Comparison of ENCODE assay signal across 24 cellular contexts in genomic region chr17:13619462-13619861, GRCh38. TPM values are rescaled to one million over a fixed set of nuclear protein-coding genes. Genes with fewer than 3 reads are reported as not detected.
DNase-seq lines count a peak whose midpoint lies in the region; ATAC-seq and TF ChIP-seq lines count a peak whose summit lies in the region.
"Had no signal": no experiment of that assay in that cellular context is flagged by ENCODE, and none has a peak within 500 bp of the region (broad histone marks: within the 10 kb centered on the region; RNA-seq: fewer than 3 reads in every experiment).

No MANE protein-coding gene starts in this region.

- H3K79me2 ChIP-seq in SK-N-SH (ENCODE audit: insufficient read depth) (no peaks in the 10 kb centered on the region), OCI-LY1 (ENCODE audit: insufficient read depth, low read length) (no peaks in the 10 kb centered on the region), neural progenitor cell (ENCODE audit: low read depth) (no peaks in the 10 kb centered on the region)

- peaks cover 6% of the 10 kb centered on the region for H3K9me3 Mint-ChIP-seq in neural progenitor cell

- no peak for DNase-seq in SK-N-SH
- no peak for DNase-seq in brain microvascular endothelial cell
- no peak for DNase-seq in neural progenitor cell (ENCODE audit: low spot score)
- no peak for DNase-seq in mucosa of gallbladder (ENCODE audit: low spot score)
- no peak for DNase-seq in NCI-H748 treated with DMSO at 0.1 percent for 48 hours (lab: John Stamatoyannopoulos, UW)
- DNase-seq: 8988T; CD4-positive, alpha-beta T cell; DMS153; GDM1; GM23248; Kasumi-1; MM.1S; NCI-H1092; NCI-H146; NCI-H2029 treated with DMSO at 0.1 percent for 48 hours; NCI-H2171 treated with DMSO at 0.1 percent for 48 hours; NCI-H446; NCI-H69; NK-92 treated with Interleukin-12 subunit alpha and Interleukin-12 subunit beta, amount 100 ng/mL, for 24 hours; SHP77 had no signal

- no peaks in the 10 kb centered on the region for H3F3A ChIP-seq in SK-N-SH (replicated peaks; ENCODE audit: insufficient read depth)
- H3F3A ChIP-seq in OCI-LY1 (ENCODE audit: insufficient read depth, low read length) = no peaks in the 10 kb centered on the region
- H3F3A ChIP-seq in neural progenitor cell (ENCODE audit: low read depth) = no peaks in the 10 kb centered on the region

- POLR2A ChIA-PET in SK-N-SH (lab: Yijun Ruan, JAX) = no interaction called here

- no peak overlapping the region for H3K27ac ChIP-seq in SK-N-SH (ENCODE audit: low read depth in 2 of 2, low read length in 1 of 2)
- no peak overlapping the region for H3K27ac ChIP-seq in OCI-LY1 (ENCODE audit: low read depth, low read length, poor library complexity, severe bottlenecking)
- no peak overlapping the region for H3K27ac ChIP-seq in brain microvascular endothelial cell
- H3K27ac ChIP-seq in neural progenitor cell = no peak overlapping the region
- H3K27ac ChIP-seq: GM23248 had no signal

- H3K4me2 ChIP-seq in SK-N-SH = no peak overlapping the region
- H3K4me2 ChIP-seq in OCI-LY1 (ENCODE audit: low read length) = no peak overlapping the region
- no peak overlapping the region for H3K4me2 ChIP-seq in neural progenitor cell

- H3K4me3 ChIP-seq in SK-N-SH (ENCODE audit: low read depth in 2 of 2, low read length in 1 of 2) (no peak overlapping the region), OCI-LY1 (ENCODE audit: low read depth, low read length, poor library complexity, severe bottlenecking) (no peak overlapping the region), brain microvascular endothelial cell (ENCODE audit: low read depth, low read length) (no peak overlapping the region), neural progenitor cell (no peak overlapping the region)
- H3K4me3 ChIP-seq: GM23248 had no signal

- H3K4me3 Mint-ChIP-seq in neural progenitor cell = no peak overlapping the region
- H3K4me3 Mint-ChIP-seq: B cell; CD4-positive, alpha-beta T cell had no signal

- TF ChIP-seq CTCF in SK-N-SH (IDR thresholded peaks at IDR 0.05) (peak; percentile 11; the same call in 1 of the 2 replicates), OCI-LY1 (IDR thresholded peaks at IDR 0.05; ENCODE audit: low read length) (peak; percentile 17; the same call in 1 of the 2 replicates), brain microvascular endothelial cell (IDR thresholded peaks at IDR 0.05; ENCODE audit: low read depth, low read length, missing control alignments) (peak; percentile 25), neural progenitor cell (IDR thresholded peaks at IDR 0.05) (peak; percentile 27)

- H3K9me2 ChIP-seq in SK-N-SH = no peaks in the 10 kb centered on the region
- no peaks in the 10 kb centered on the region for H3K9me2 ChIP-seq in OCI-LY1 (ENCODE audit: low read depth, low read length)

- H3K36me3 Mint-ChIP-seq in neural progenitor cell = no peaks in the 10 kb centered on the region

- H3K36me3 ChIP-seq in SK-N-SH (replicated peaks in 1 of 2; ENCODE audit: control insufficient read depth in 1 of 2, insufficient read depth in 2 of 2, low read length in 1 of 2) = no peaks in the 10 kb centered on the region
- H3K36me3 ChIP-seq in OCI-LY1 (ENCODE audit: insufficient read depth, low read length) = no peaks in the 10 kb centered on the region
- no peaks in the 10 kb centered on the region for H3K36me3 ChIP-seq in brain microvascular endothelial cell (replicated peaks)
- H3K36me3 ChIP-seq in neural progenitor cell = no peaks in the 10 kb centered on the region

- CTCF ChIA-PET in SK-N-SH (lab: Yijun Ruan, JAX) = no interaction called here

- H3K27me3 ChIP-seq in SK-N-SH (ENCODE audit: insufficient read depth) = no peaks in the 10 kb centered on the region; the same call in 1 of the 2 replicates
- H3K27me3 ChIP-seq in OCI-LY1 (ENCODE audit: insufficient read depth, low read length) = no peaks in the 10 kb centered on the region
- H3K27me3 ChIP-seq in brain microvascular endothelial cell (replicated peaks) = no peaks in the 10 kb centered on the region
- H3K27me3 ChIP-seq in neural progenitor cell = no peaks in the 10 kb centered on the region

- WGBS in SK-N-SH (ENCODE audit: low lambda C conversion rate) = 19% methylated on average over 4 of the region's 4 CpGs

- no peak for TF ChIP-seq RAD21 in SK-N-SH (IDR thresholded peaks at IDR 0.05; ENCODE audit: low read length)

- ATAC-seq in SK-N-SH treated with all-trans-retinoic acid at 6 μM for 48 hours (no peak), GM18498 (IDR thresholded peaks at IDR 0.05; ENCODE audit: unreplicated experiment) (no peak)

- in situ Hi-C loops in brain microvascular endothelial cell (cut with HindIII; ENCODE audit: low pct_ligation_motif_present, low sequenced_read_pairs) = no loop called here

- H3K4me1 ChIP-seq in SK-N-SH (ENCODE audit: control insufficient read depth in 1 of 2, insufficient read depth in 2 of 2, low read depth in 1 of 2, low read length in 1 of 2) (no peaks in the 10 kb centered on the region), OCI-LY1 (ENCODE audit: insufficient read depth, low read length, severe bottlenecking) (no peaks in the 10 kb centered on the region), neural progenitor cell (no peaks in the 10 kb centered on the region)

- no peak for TF ChIP-seq EP300 in SK-N-SH (IDR thresholded peaks at IDR 0.05; ENCODE audit: borderline replicate concordance in 1 of 2, low read depth in 1 of 2, low read length in 1 of 2)

- no peak overlapping the region for H3K27ac Mint-ChIP-seq in neural progenitor cell
- H3K27ac Mint-ChIP-seq: B cell; CD4-positive, alpha-beta T cell had no signal

- H3K4me1 Mint-ChIP-seq in neural progenitor cell = no peaks in the 10 kb centered on the region
- H3K4me1 Mint-ChIP-seq: B cell had no signal

- H4K20me1 ChIP-seq in SK-N-SH (ENCODE audit: insufficient read depth) (no peaks in the 10 kb centered on the region), OCI-LY1 (ENCODE audit: insufficient read depth, low read length) (no peaks in the 10 kb centered on the region), neural progenitor cell (ENCODE audit: low read depth) (no peaks in the 10 kb centered on the region)

- H3K9me3 ChIP-seq in SK-N-SH (peaks cover 3% of the 10 kb centered on the region; the same call in 1 of the 2 replicates), OCI-LY1 (ENCODE audit: low read length) (no peaks in the 10 kb centered on the region), neural progenitor cell (ENCODE audit: low read depth) (no peaks in the 10 kb centered on the region)

- H3K27me3 Mint-ChIP-seq in neural progenitor cell (ENCODE audit: insufficient read depth, low read depth) = no peaks in the 10 kb centered on the region

- no peak overlapping the region for H3K9ac ChIP-seq in SK-N-SH
- no peak overlapping the region for H3K9ac ChIP-seq in OCI-LY1 (ENCODE audit: low read length)
- no peak overlapping the region for H3K9ac ChIP-seq in neural progenitor cell
- H3K9ac ChIP-seq: GM23248 had no signal

- no peak overlapping the region for H2AFZ ChIP-seq in SK-N-SH (ENCODE audit: low read depth)
- no peak overlapping the region for H2AFZ ChIP-seq in OCI-LY1 (ENCODE audit: low read length)
- H2AFZ ChIP-seq in neural progenitor cell (replicated peaks) = no peak overlapping the region

TF ChIP-seq in SK-N-SH, 30 proteins besides CTCF, POLR2A, EP300 and RAD21:
- TF ChIP-seq NRF1 (IDR thresholded peaks at IDR 0.05; ENCODE audit: low read depth, low read length) = no peak
- TF ChIP-seq TAF1 (IDR thresholded peaks at IDR 0.05; ENCODE audit: borderline replicate concordance, low read depth, low read length) = no peak
- no peak for TF ChIP-seq YY1 (IDR thresholded peaks at IDR 0.05; ENCODE audit: low read depth)
- TF ChIP-seq ZBTB33 (IDR thresholded peaks at IDR 0.05; ENCODE audit: borderline replicate concordance, low read depth) = no peak
TF ChIP-seq in SK-N-SH: peak in this region for 0.

TF ChIP-seq in SK-N-SH treated with all-trans-retinoic acid at 6 μM for 48 hours, 23 proteins besides CTCF, POLR2A, EP300 and RAD21 (continues in another document):
- no peak for TF ChIP-seq RARB (CRISPR knock-in tag; IDR thresholded peaks at IDR 0.05)
- TF ChIP-seq POU6F1 (CRISPR knock-in tag; IDR thresholded peaks at IDR 0.05; ENCODE audit: borderline replicate concordance, low read depth) = no peak
- no peak for TF ChIP-seq ISL1 (CRISPR knock-in tag; IDR thresholded peaks at IDR 0.05)
- TF ChIP-seq OSR1 (CRISPR knock-in tag; IDR thresholded peaks at IDR 0.05) = no peak
- no peak for TF ChIP-seq CSRNP3 (CRISPR knock-in tag; IDR thresholded peaks at IDR 0.05)
- TF ChIP-seq ZC3H10 (CRISPR knock-in tag; IDR thresholded peaks at IDR 0.05) = no peak
- no peak for TF ChIP-seq TCF4 (CRISPR knock-in tag; IDR thresholded peaks at IDR 0.05; ENCODE audit: borderline replicate concordance)

RNA-seq across cellular contexts. Expression of gene HS3ST3A1, which starts 17.7 kb away (rescaled TPM):
- polyA plus RNA-seq in SK-N-SH (2012; rRNA removed) = 17.1 and 22.6 TPM in 2 replicates
- polyA plus RNA-seq in SK-N-SH (2012; cell fraction: cytosol; rRNA removed) = 8.6 and 16.2 TPM in 2 replicates
- 20.7 and 23.4 TPM in 2 replicates for polyA plus RNA-seq in SK-N-SH (2012; cell fraction: nucleus; rRNA removed)
- total RNA-seq in neural progenitor cell (ENCODE audit: low replicate concordance) (3.0 and 8.4 TPM in 2 replicates), mucosa of gallbladder (0.49 TPM)
